Comparison of ENCODE assay signal across 15 cellular contexts in genomic region chr11:80118071-80118470, GRCh38.
"Had no signal": no experiment of that assay in that cellular context is flagged by ENCODE, and none has a peak within 500 bp of the region (broad histone marks: within the 10 kb centered on the region; RNA-seq: fewer than 3 reads in every experiment).

No MANE protein-coding gene starts in this region.

- H3K27ac Mint-ChIP-seq: activated CD4-positive, alpha-beta memory T cell treated with anti-CD3 and anti-CD28 coated beads for 36 hours; activated naive CD8-positive, alpha-beta T cell treated with anti-CD3 and anti-CD28 coated beads, Interleukin-2, amount 10 ng/mL, durations not matched to agents 7 days and 5 days; activated T-cell treated with anti-CD3 and anti-CD28 coated beads, Interleukin-2, amount 50 U/mL, for 72 hours; naive B cell; progenitor cell of endocrine pancreas; stimulated activated memory B cell treated with anti-CD40 and anti-IgM and Interleukin-4, amounts not matched to agents 10 μg/mL and 1 μg/mL and 100 μg/mL, for 72 hours had no signal

- H3K36me3 ChIP-seq: right lobe of liver, tibial nerve had no signal

- H3K27me3 Mint-ChIP-seq: activated CD4-positive, alpha-beta memory T cell treated with anti-CD3 and anti-CD28 coated beads for 36 hours; activated naive CD8-positive, alpha-beta T cell treated with anti-CD3 and anti-CD28 coated beads, Interleukin-2, amount 10 ng/mL, durations not matched to agents 7 days and 5 days; naive B cell; progenitor cell of endocrine pancreas; stimulated activated memory B cell treated with anti-CD40 and anti-IgM and Interleukin-4, amounts not matched to agents 10 μg/mL and 1 μg/mL and 100 μg/mL, for 72 hours had no signal

- H3K4me3 Mint-ChIP-seq: activated CD4-positive, alpha-beta memory T cell treated with anti-CD3 and anti-CD28 coated beads for 36 hours; activated naive CD8-positive, alpha-beta T cell treated with anti-CD3 and anti-CD28 coated beads, Interleukin-2, amount 10 ng/mL, durations not matched to agents 7 days and 5 days; activated T-cell treated with anti-CD3 and anti-CD28 coated beads, Interleukin-2, amount 50 U/mL, for 72 hours; naive B cell; stimulated activated memory B cell treated with anti-CD40 and anti-IgM and Interleukin-4, amounts not matched to agents 10 μg/mL and 1 μg/mL and 100 μg/mL, for 72 hours had no signal

- H3K36me3 Mint-ChIP-seq: activated CD4-positive, alpha-beta memory T cell treated with anti-CD3 and anti-CD28 coated beads for 36 hours; activated naive CD8-positive, alpha-beta T cell treated with anti-CD3 and anti-CD28 coated beads, Interleukin-2, amount 10 ng/mL, durations not matched to agents 7 days and 5 days; naive B cell; stimulated activated memory B cell treated with anti-CD40 and anti-IgM and Interleukin-4, amounts not matched to agents 10 μg/mL and 1 μg/mL and 100 μg/mL, for 72 hours had no signal

- H3K4me1 Mint-ChIP-seq: activated naive CD8-positive, alpha-beta T cell treated with anti-CD3 and anti-CD28 coated beads, Interleukin-2, amount 10 ng/mL, durations not matched to agents 7 days and 5 days; naive B cell; stimulated activated memory B cell treated with anti-CD40 and anti-IgM and Interleukin-4, amounts not matched to agents 10 μg/mL and 1 μg/mL and 100 μg/mL, for 72 hours had no signal

- H3K27me3 ChIP-seq: right lobe of liver, tibial nerve had no signal

- H3K4me1 ChIP-seq: right lobe of liver, tibial nerve had no signal

- H3K9me3 ChIP-seq: right lobe of liver, tibial nerve had no signal

- H3K4me3 ChIP-seq: right lobe of liver, tibial nerve had no signal

- DNase-seq: activated CD4-positive, alpha-beta memory T cell treated with anti-CD3 and anti-CD28 coated beads for 36 hours; activated CD8-positive, alpha-beta memory T cell treated with anti-CD3 and anti-CD28 coated beads, Interleukin-2, amount 50 U/mL, for 4 hours; activated naive CD8-positive, alpha-beta T cell treated with anti-CD3 and anti-CD28 coated beads, Interleukin-2, amount 10 ng/mL, durations not matched to agents 7 days and 5 days; activated T-cell treated with anti-CD3 and anti-CD28 coated beads, Interleukin-2, amount 50 U/mL, for 72 hours; aorta; cortex of kidney; effector CD8-positive, alpha-beta T cell; midbrain; naive B cell; occipital lobe; right lobe of liver; T1000 had no signal
